In the genomic region with DNA sequence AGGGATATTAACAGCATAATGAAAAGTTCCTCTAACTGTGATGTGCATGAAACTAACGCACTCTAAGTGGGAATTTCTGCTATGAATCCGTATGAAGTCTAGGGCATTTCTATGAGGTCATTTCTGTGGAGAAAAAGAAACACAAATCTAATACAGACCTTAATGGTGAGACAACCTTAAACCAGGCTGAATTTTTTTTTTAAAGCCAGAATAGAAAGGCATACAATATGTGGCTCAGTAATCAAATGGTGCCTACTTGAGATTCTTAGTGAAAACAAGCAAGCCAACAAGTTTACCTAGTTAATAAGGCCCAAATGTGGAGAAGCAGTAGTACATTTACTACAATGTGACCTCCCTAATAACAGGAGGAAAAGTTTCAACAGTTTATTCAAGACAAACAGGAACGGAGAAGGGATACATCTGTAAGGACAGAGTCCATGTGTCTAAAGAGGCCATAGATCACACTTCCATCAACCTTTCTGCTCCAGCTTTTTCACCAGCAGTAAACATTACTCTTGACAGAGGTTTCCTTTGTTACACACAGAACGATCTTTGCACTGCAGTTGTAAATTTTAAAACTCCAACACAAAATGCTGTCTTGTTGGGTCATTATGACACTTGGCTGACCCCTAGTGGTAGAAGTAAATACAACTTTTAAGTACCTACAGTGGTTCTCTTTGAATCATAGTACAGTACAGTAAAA, we compare ENCODE assay signal across 8 cellular contexts. TPM values are rescaled to one million over a fixed set of nuclear protein-coding genes. Genes with fewer than 3 reads are reported as not detected.
A peak's percentile ranks its signal among the peaks of the same experiment; 100 is the strongest.
DNase-seq lines count a peak whose midpoint lies in the region; ATAC-seq and TF ChIP-seq lines count a peak whose summit lies in the region.

No MANE protein-coding gene starts in this region.

- ATAC-seq in GM19372 (IDR thresholded peaks at IDR 0.05; ENCODE audit: low read depth, unreplicated experiment): peak; percentile 96
- peak; percentile 88 for ATAC-seq in HG03280 (IDR thresholded peaks at IDR 0.05; ENCODE audit: unreplicated experiment)

- peak; percentile 79 for DNase-seq in DMS53 treated with DMSO at 0.1 percent for 48 hours (lab: John Stamatoyannopoulos, UW; ENCODE audit: unreplicated experiment)
- DNase-seq in NCI-H226: peak; percentile 17
- DNase-seq in ascending aorta (ENCODE audit: low spot score in 2 of 2): no peak
- DNase-seq in right atrium auricular region (ENCODE audit: low spot score): no peak
- peak; percentile 63 for DNase-seq in retina
- DNase-seq in ureter (ENCODE audit: low spot score): no peak

- H3K27ac ChIP-seq in ascending aorta: no peak overlapping the region
- no peak overlapping the region for H3K27ac ChIP-seq in right atrium auricular region

- intact Hi-C loops in ascending aorta (cut with DNase I): loop anchor here (1.0 kb wide), 1 partner anchor 228 kb away; no protein-coding TSS in a partner anchor

- H3K4me1 ChIP-seq in ascending aorta (no peaks in the 10 kb centered on the region), right atrium auricular region (no peaks in the 10 kb centered on the region)

- H3K36me3 ChIP-seq in ascending aorta (no peaks in the 10 kb centered on the region), right atrium auricular region (no peaks in the 10 kb centered on the region)

- H3K9me3 ChIP-seq in ascending aorta (no peaks in the 10 kb centered on the region), right atrium auricular region (no peaks in the 10 kb centered on the region)

- H3K27me3 ChIP-seq in ascending aorta (no peaks in the 10 kb centered on the region), right atrium auricular region (no peaks in the 10 kb centered on the region)

- H3K4me3 ChIP-seq in ascending aorta (no peak overlapping the region), right atrium auricular region (no peak overlapping the region)

- peak; percentile 49 to 80 (median 67) for TF ChIP-seq CTCF in ascending aorta (IDR thresholded peaks at IDR 0.05)
- TF ChIP-seq CTCF in right atrium auricular region (IDR thresholded peaks at IDR 0.05): peak; percentile 73 to 86

RNA-seq across cellular contexts. Expression of a gene that starts 26.2 kb away (rescaled TPM):
- total RNA-seq in ascending aorta (7.0 TPM), right atrium auricular region (10 to 100 TPM; 13.7 to 14.0 TPM), ureter (26.9 TPM)

RNA-seq across cellular contexts. Expression of a gene that starts 49.2 kb away (rescaled TPM):
- total RNA-seq in ascending aorta: 15.2 TPM
- total RNA-seq in right atrium auricular region: 1 to 10 TPM; 1.6 to 1.7 TPM
- 3.2 TPM for total RNA-seq in ureter

Comparison
In these comparisons a context has a peak if more than half of its experiments do, and no peak if none do; other contexts are left out.
1. DNase-seq: peak in DMS53 treated with DMSO at 0.1 percent for 48 hours (single experiment), NCI-H226 (single experiment) and retina (single experiment); none in ascending aorta (0 of 2), right atrium auricular region (single experiment) and ureter (single experiment).